ENCODE assay signal across 21 cellular contexts in genomic region chr17:20256144-20256543, GRCh38.
"Had no signal": no experiment of that assay in that cellular context is flagged by ENCODE, and none has a peak within 500 bp of the region (broad histone marks: within the 10 kb centered on the region; RNA-seq: fewer than 3 reads in every experiment).

No MANE protein-coding gene starts in this region.

- H3K4me1 ChIP-seq: esophagus muscularis mucosa, gastroesophageal sphincter, heart left ventricle, left lung had no signal

- H3K36me3 ChIP-seq: ovary had no signal

- ATAC-seq: activated CD8-positive, alpha-beta T cell treated with anti-CD3 and anti-CD28 coated beads for 36 hours; activated T-helper 17 cell treated with anti-CD3 and anti-CD28 coated beads, Interleukin-2, amount 50 U/mL, for 72 hours; gastroesophageal sphincter; heart left ventricle; left lung; sciatic nerve; stimulated activated effector memory CD8-positive, alpha-beta T cell treated with anti-CD3 and anti-CD28 coated beads, Interleukin-12 subunit alpha, Interleukin-12 subunit beta, amount 100 ng/mL, for 72 hours; WTC11 had no signal

- DNase-seq: activated CD4-positive, alpha-beta T cell treated with anti-CD3 and anti-CD28 coated beads for 4 hours; activated CD8-positive, alpha-beta T cell treated with anti-CD3 and anti-CD28 coated beads for 36 hours; activated naive CD4-positive, alpha-beta T cell; activated naive CD8-positive, alpha-beta T cell treated with anti-CD3 and anti-CD28 coated beads for 36 hours; activated T-cell treated with anti-CD3 and anti-CD28 coated beads, Interleukin-2, amount 50 U/mL, for 1 hour; amniotic stem cell; dermis blood vessel endothelial cell; effector memory CD4-positive, alpha-beta T cell; heart left ventricle; left lung; ovary; stimulated activated CD4-positive, alpha-beta T cell treated with anti-CD3 and anti-CD28 coated beads, Interleukin-4, amount 100 ng/mL, for 24 hours had no signal

- H3K27ac ChIP-seq: cardiac muscle cell, esophagus muscularis mucosa, gastroesophageal sphincter, heart left ventricle, left lung, ovary, thoracic aorta had no signal

- H3K27ac Mint-ChIP-seq: activated CD8-positive, alpha-beta T cell treated with anti-CD3 and anti-CD28 coated beads for 36 hours; activated naive CD8-positive, alpha-beta T cell treated with anti-CD3 and anti-CD28 coated beads for 36 hours; activated T-helper 17 cell treated with anti-CD3 and anti-CD28 coated beads, Interleukin-2, amount 50 U/mL, for 72 hours; stimulated activated effector memory CD8-positive, alpha-beta T cell treated with anti-CD3 and anti-CD28 coated beads, Interleukin-12 subunit alpha, Interleukin-12 subunit beta, amount 100 ng/mL, for 72 hours had no signal

- H3K9me3 ChIP-seq: gastroesophageal sphincter, heart left ventricle, left lung, ovary, thoracic aorta had no signal

- FAIRE-seq: endothelial cell of umbilical vein had no signal

- H3K27me3 Mint-ChIP-seq: activated CD8-positive, alpha-beta T cell treated with anti-CD3 and anti-CD28 coated beads for 36 hours; activated naive CD8-positive, alpha-beta T cell treated with anti-CD3 and anti-CD28 coated beads for 36 hours; activated T-helper 17 cell treated with anti-CD3 and anti-CD28 coated beads, Interleukin-2, amount 50 U/mL, for 72 hours had no signal

- H3K4me1 Mint-ChIP-seq: activated T-helper 17 cell treated with anti-CD3 and anti-CD28 coated beads, Interleukin-2, amount 50 U/mL, for 72 hours; stimulated activated effector memory CD8-positive, alpha-beta T cell treated with anti-CD3 and anti-CD28 coated beads, Interleukin-12 subunit alpha, Interleukin-12 subunit beta, amount 100 ng/mL, for 72 hours; WTC11 had no signal

- H3K9me3 Mint-ChIP-seq: WTC11 had no signal

- H3K4me3 ChIP-seq: cardiac muscle cell, esophagus muscularis mucosa, gastroesophageal sphincter, heart left ventricle, left lung, ovary, thoracic aorta had no signal

- H3K4me3 Mint-ChIP-seq: activated CD8-positive, alpha-beta T cell treated with anti-CD3 and anti-CD28 coated beads for 36 hours; activated naive CD8-positive, alpha-beta T cell treated with anti-CD3 and anti-CD28 coated beads for 36 hours; activated T-helper 17 cell treated with anti-CD3 and anti-CD28 coated beads, Interleukin-2, amount 50 U/mL, for 72 hours; stimulated activated effector memory CD8-positive, alpha-beta T cell treated with anti-CD3 and anti-CD28 coated beads, Interleukin-12 subunit alpha, Interleukin-12 subunit beta, amount 100 ng/mL, for 72 hours; WTC11 had no signal
